In the genomic region with DNA sequence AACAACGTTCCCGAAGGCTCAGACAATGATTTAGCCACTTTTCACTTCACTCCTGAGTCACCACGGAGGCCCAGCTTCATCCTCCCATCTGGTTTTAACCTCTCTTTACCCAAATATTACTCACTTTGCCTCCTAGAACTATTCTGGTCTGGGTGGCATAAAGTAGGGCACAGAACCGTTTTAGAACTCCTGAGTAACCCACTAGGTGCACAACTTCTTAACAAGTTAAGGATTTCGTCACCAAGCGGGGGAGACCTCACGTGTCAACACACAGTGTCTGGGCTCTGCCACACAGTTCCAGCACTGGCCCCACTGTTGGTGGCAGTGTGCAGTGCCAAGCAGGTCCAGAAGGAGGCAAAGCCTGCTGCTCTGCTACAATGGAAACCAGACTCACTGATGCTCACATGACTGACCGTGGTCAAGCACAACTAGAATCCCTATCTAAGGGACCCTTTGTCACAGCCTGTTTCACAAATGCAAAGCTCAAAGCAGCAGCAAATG, we compare ENCODE assay signal across 13 cellular contexts.
DNase-seq lines count a peak whose midpoint lies in the region; ATAC-seq and TF ChIP-seq lines count a peak whose summit lies in the region.
"Had no signal": no experiment of that assay in that cellular context is flagged by ENCODE, and none has a peak within 500 bp of the region (broad histone marks: within the 10 kb centered on the region; RNA-seq: fewer than 3 reads in every experiment).

No MANE protein-coding gene starts in this region.

- no peaks in the 10 kb centered on the region for H3K9me3 ChIP-seq in Panc1 (ENCODE audit: control insufficient read depth, insufficient read depth, low read depth, low read length)
- no peaks in the 10 kb centered on the region for H3K9me3 ChIP-seq in neutrophil
- H3K9me3 ChIP-seq: thyroid gland had no signal

- ATAC-seq in Panc1: peak; percentile 70
- ATAC-seq: activated T-cell treated with anti-CD3 and anti-CD28 coated beads, Interleukin-2, amount 50 U/mL, for 4 hours had no signal

- no peaks in the 10 kb centered on the region for H3K36me3 ChIP-seq in Panc1 (ENCODE audit: control insufficient read depth, insufficient read depth, low read length)
- H3K36me3 ChIP-seq in neutrophil: no peaks in the 10 kb centered on the region
- H3K36me3 ChIP-seq: thyroid gland had no signal

- H3K27ac ChIP-seq in Panc1 (ENCODE audit: low read length): no peak overlapping the region
- peak overlapping the region; percentile 84 for H3K27ac ChIP-seq in epithelial cell of prostate
- H3K27ac ChIP-seq in neutrophil: peak overlapping the region; percentile 39
- H3K27ac ChIP-seq: HL-60, thyroid gland had no signal

- no peak for TF ChIP-seq CTCF in Panc1 (IDR thresholded peaks at IDR 0.05)
- TF ChIP-seq CTCF in neutrophil (IDR thresholded peaks at IDR 0.05): no peak

- H3K27me3 ChIP-seq in Panc1 (ENCODE audit: control insufficient read depth, insufficient read depth, low read length): no peaks in the 10 kb centered on the region
- H3K27me3 ChIP-seq in neutrophil: no peaks in the 10 kb centered on the region
- H3K27me3 ChIP-seq: thyroid gland had no signal

- in situ Hi-C loops in Panc1 (cut with HindIII; ENCODE audit: low pct_unique_long_range_greater_than_20kb, low sequenced_read_pairs) (no loop called here), G401 (cut with HindIII; ENCODE audit: low sequenced_read_pairs) (no loop called here)

- intact Hi-C loops in Panc1 (cut with micrococcal nuclease; ENCODE audit: unreplicated experiment): loop anchor here (10.0 kb wide), 1 partner anchor 117 kb away; no protein-coding TSS in a partner anchor

- no peaks in the 10 kb centered on the region for H3K4me1 ChIP-seq in Panc1 (ENCODE audit: control insufficient read depth, insufficient read depth, low read length)
- H3K4me1 ChIP-seq in neutrophil (ENCODE audit: control insufficient read depth in 1 of 2, insufficient read depth in 1 of 2, low read depth in 1 of 2, low read length in 1 of 2): peaks cover 44 to 51% of the 10 kb centered on the region in 2 experiments

- H3K4me3 ChIP-seq in Panc1 (ENCODE audit: low read depth in 2 of 2, low read length in 2 of 2) (no peak overlapping the region), neutrophil (ENCODE audit: low read depth in 1 of 2, low read length in 1 of 2) (no peak overlapping the region)
- H3K4me3 ChIP-seq: lung, thyroid gland had no signal

- DNase-seq in Daoy (ENCODE audit: low read depth) (peak; percentile 46), Panc1 (ENCODE audit: low read depth, low spot score) (no peak), epithelial cell of prostate (ENCODE audit: low read depth, low spot score) (no peak), cerebellum (ENCODE audit: low spot score) (no peak), G401 (ENCODE audit: low spot score) (no peak)
- DNase-seq in activated CD8-positive, alpha-beta memory T cell treated with anti-CD3 and anti-CD28 coated beads for 24 hours: no peak
- no peak for DNase-seq in stimulated activated CD4-positive, alpha-beta T cell treated with anti-CD3 and anti-CD28 coated beads, Interleukin-4, amount 100 ng/mL, for 4 hours
- DNase-seq: activated T-cell treated with anti-CD3 and anti-CD28 coated beads, Interleukin-2, amount 50 U/mL, for 4 hours; NCI-H1694 treated with DMSO at 0.1 percent for 48 hours; thyroid gland had no signal

- CTCF ChIA-PET in Panc1 (lab: Charles Lee): interaction anchor here (0.6 to 1.7 kb wide), 2 partner anchors 119 kb away, joined by 3 to 4 read pairs; no protein-coding TSS in a partner anchor

- POLR2A ChIA-PET in Panc1 (lab: Charles Lee): no interaction called here

- no TSS peak for BruUV-seq in Panc1 (replicated peaks; lab: Mats Ljungman, UMichigan)
